ENCODE assay signal across 8 cellular contexts in genomic region chr7:30134523-30135270, GRCh38. TPM values are rescaled to one million over a fixed set of nuclear protein-coding genes. Genes with fewer than 3 reads are reported as not detected.
DNase-seq lines count a peak whose midpoint lies in the region; ATAC-seq lines count a peak whose summit lies in the region.

TSS of gene MTURN (plus strand) at chr7:30134986. CDS start at chr7:30135137, 151 bp downstream.

- intact Hi-C loops in dendritic cell treated with granulocyte-macrophage colony-stimulating factor and Interleukin-4, amounts not matched to agents 40 ng/mL and 50 ng/mL, for 4 days (cut with micrococcal nuclease) = no loop called here

- peaks cover 11% of the 10 kb centered on the region for H3K4me1 Mint-ChIP-seq in dendritic cell treated with granulocyte-macrophage colony-stimulating factor and Interleukin-4, amounts not matched to agents 40 ng/mL and 50 ng/mL, for 4 days (ENCODE audit: low read depth)

- peak; percentile 86 for ATAC-seq in HG03439 (IDR thresholded peaks at IDR 0.05; ENCODE audit: unreplicated experiment)
- peak; percentile 90 for ATAC-seq in left lobe of liver

- H3K27me3 Mint-ChIP-seq in dendritic cell treated with granulocyte-macrophage colony-stimulating factor and Interleukin-4, amounts not matched to agents 40 ng/mL and 50 ng/mL, for 4 days = peaks cover 26% of the 10 kb centered on the region

- DNase-seq in AML-193 (lab: John Stamatoyannopoulos, UW) = peak; percentile 63 to 64
- peak; percentile 95 for DNase-seq in GM19240 (ENCODE audit: insufficient read length, low spot score)
- peak; percentile 86 to 96 for DNase-seq in NCI-H526 (lab: John Stamatoyannopoulos, UW)
- peak; percentile 71 to 78 for DNase-seq in activated CD4-positive, alpha-beta T cell treated with anti-CD3 and anti-CD28 coated beads, Interleukin-2, amount 50 U/mL, for 24 hours (ENCODE audit: low read depth in 1 of 2, low spot score in 1 of 2)
- peak; percentile 88 for DNase-seq in left lobe of liver (ENCODE audit: low spot score)
- peak; percentile 79 to 81 for DNase-seq in stimulated activated CD4-positive, alpha-beta T cell treated with anti-CD3 and anti-CD28 coated beads, Interleukin-1b, Interleukin-23, amount 100 ng/mL, for 4 hours (ENCODE audit: low read depth in 2 of 2)

- peak within 1 kb of the TSS; percentile 77 for H3K27ac Mint-ChIP-seq in dendritic cell treated with granulocyte-macrophage colony-stimulating factor and Interleukin-4, amounts not matched to agents 40 ng/mL and 50 ng/mL, for 4 days

- H3K36me3 Mint-ChIP-seq in dendritic cell treated with granulocyte-macrophage colony-stimulating factor and Interleukin-4, amounts not matched to agents 40 ng/mL and 50 ng/mL, for 4 days (ENCODE audit: low read depth) = peaks cover 6% of the 10 kb centered on the region

- H3K9me3 Mint-ChIP-seq in dendritic cell treated with granulocyte-macrophage colony-stimulating factor and Interleukin-4, amounts not matched to agents 40 ng/mL and 50 ng/mL, for 4 days = no peaks in the 10 kb centered on the region

- H3K4me3 Mint-ChIP-seq in dendritic cell treated with granulocyte-macrophage colony-stimulating factor and Interleukin-4, amounts not matched to agents 40 ng/mL and 50 ng/mL, for 4 days = peak within 1 kb of the TSS; percentile 96

RNA-seq across cellular contexts. Expression of gene MTURN, which starts in this region (rescaled TPM):
- total RNA-seq in left lobe of liver = 2.8 TPM

Comparison
In these comparisons a context has a peak if more than half of its experiments do, and no peak if none do; other contexts are left out.
1. Peak in every context shown above with its lines: DNase-seq and ATAC-seq.